ENCODE assay signal across 1 cellular context in the genomic region with DNA sequence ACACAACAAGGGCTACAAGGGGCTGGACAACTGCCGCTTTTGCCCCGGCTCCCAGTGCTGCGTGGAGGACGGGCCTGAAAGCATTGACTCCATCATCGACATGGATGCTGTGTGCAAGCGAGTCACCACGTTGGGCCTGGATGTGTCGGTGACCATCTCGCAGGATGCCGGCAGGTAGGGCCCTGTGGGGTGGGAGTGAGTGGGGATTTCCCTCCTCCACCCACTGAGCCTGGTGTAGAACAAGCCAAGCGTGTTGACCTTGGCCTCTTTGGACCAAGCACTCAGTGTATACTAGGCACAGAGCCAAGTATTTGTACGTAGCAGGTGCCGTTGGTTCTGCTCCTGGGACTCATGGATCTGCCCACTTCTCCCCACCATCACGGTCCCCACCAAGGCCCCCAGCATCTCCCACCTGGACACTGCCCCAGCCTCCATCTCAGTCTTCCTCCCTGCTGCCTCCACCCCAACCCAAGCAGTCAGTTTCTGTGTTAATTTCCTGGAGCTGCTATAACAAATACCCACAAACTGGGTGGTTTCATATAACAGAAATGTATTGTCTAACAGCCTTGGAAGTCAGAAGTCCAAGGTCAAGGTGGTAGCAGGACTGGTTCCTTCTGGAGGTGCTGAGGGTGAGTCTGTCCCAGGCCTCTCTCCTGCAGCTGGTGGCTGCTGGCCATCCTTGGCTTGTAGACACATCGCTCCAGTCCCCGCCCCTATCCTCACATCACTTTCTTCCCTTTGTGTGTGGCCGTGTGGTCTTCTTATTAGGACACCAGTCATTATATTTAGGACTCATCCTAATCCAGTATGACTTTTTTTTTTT.
A peak's percentile ranks its signal among the peaks of the same experiment; 100 is the strongest.
TF ChIP-seq lines count a peak whose summit lies in the region.

No MANE protein-coding gene starts in this region.

TF ChIP-seq in HepG2, 621 proteins besides CTCF, POLR2A, EP300 and RAD21 (continued from another document and continues in another):
- TF ChIP-seq, protein P1, sequence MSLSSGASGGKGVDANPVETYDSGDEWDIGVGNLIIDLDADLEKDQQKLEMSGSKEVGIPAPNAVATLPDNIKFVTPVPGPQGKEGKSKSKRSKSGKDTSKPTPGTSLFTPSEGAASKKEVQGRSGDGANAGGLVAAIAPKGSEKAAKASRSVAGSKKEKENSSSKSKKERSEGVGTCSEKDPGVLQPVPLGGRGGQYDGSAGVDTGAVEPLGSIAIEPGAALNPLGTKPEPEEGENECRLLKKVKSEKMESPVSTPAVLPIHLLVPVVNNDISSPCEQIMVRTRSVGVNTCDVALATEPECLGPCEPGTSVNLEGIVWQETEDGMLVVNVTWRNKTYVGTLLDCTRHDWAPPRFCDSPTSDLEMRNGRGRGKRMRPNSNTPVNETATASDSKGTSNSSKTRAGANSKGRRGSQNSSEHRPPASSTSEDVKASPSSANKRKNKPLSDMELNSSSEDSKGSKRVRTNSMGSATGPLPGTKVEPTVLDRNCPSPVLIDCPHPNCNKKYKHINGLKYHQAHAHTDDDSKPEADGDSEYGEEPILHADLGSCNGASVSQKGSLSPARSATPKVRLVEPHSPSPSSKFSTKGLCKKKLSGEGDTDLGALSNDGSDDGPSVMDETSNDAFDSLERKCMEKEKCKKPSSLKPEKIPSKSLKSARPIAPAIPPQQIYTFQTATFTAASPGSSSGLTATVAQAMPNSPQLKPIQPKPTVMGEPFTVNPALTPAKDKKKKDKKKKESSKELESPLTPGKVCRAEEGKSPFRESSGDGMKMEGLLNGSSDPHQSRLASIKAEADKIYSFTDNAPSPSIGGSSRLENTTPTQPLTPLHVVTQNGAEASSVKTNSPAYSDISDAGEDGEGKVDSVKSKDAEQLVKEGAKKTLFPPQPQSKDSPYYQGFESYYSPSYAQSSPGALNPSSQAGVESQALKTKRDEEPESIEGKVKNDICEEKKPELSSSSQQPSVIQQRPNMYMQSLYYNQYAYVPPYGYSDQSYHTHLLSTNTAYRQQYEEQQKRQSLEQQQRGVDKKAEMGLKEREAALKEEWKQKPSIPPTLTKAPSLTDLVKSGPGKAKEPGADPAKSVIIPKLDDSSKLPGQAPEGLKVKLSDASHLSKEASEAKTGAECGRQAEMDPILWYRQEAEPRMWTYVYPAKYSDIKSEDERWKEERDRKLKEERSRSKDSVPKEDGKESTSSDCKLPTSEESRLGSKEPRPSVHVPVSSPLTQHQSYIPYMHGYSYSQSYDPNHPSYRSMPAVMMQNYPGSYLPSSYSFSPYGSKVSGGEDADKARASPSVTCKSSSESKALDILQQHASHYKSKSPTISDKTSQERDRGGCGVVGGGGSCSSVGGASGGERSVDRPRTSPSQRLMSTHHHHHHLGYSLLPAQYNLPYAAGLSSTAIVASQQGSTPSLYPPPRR (CRISPR knock-in tag; IDR thresholded peaks at IDR 0.05; ENCODE audit: borderline replicate concordance) = peak; percentile 52; the same call in 1 of the 2 replicates
- TF ChIP-seq NFKB2 (CRISPR knock-in tag; IDR thresholded peaks at IDR 0.05; ENCODE audit: borderline replicate concordance) (no peak), KLF6 (CRISPR knock-in tag; IDR thresholded peaks at IDR 0.05) (no peak), RCOR2 (CRISPR knock-in tag; IDR thresholded peaks at IDR 0.05) (no peak), MBNL3 (CRISPR knock-in tag; conservative IDR thresholded peaks at IDR 0.05) (no peak), ZNF274 (CRISPR knock-in tag; IDR thresholded peaks at IDR 0.05) (no peak), BORCS8-MEF2B (CRISPR knock-in tag; IDR thresholded peaks at IDR 0.05) (peak; percentile 80; the same call in 1 of the 2 replicates), ZNF652 (CRISPR knock-in tag; IDR thresholded peaks at IDR 0.05; ENCODE audit: borderline replicate concordance, low read depth) (no peak), ZNF460 (CRISPR knock-in tag; IDR thresholded peaks at IDR 0.05; ENCODE audit: borderline replicate concordance) (no peak), RXRB (CRISPR knock-in tag; IDR thresholded peaks at IDR 0.05; ENCODE audit: borderline replicate concordance) (peak; percentile 79), ELF4 (CRISPR knock-in tag; IDR thresholded peaks at IDR 0.05; ENCODE audit: borderline replicate concordance) (no peak), HNF4A (CRISPR knock-in tag; IDR thresholded peaks at IDR 0.05) (peak; percentile 76), ZSCAN9 (CRISPR knock-in tag; IDR thresholded peaks at IDR 0.05; ENCODE audit: borderline replicate concordance) (no peak), MXI1 (IDR thresholded peaks at IDR 0.05; ENCODE audit: borderline replicate concordance, low read depth, low read length) (no peak; the same call in 2 of the 3 replicates), ZNF329 (CRISPR knock-in tag; IDR thresholded peaks at IDR 0.05; ENCODE audit: low read depth) (no peak), ZNF567 (CRISPR knock-in tag; IDR thresholded peaks at IDR 0.05; ENCODE audit: borderline replicate concordance) (0 out of 2 replicates have a peak, but pooled peaks have one; percentile 74), KLF15 (CRISPR knock-in tag; IDR thresholded peaks at IDR 0.05; ENCODE audit: borderline replicate concordance) (no peak), ZNF569 (CRISPR knock-in tag; IDR thresholded peaks at IDR 0.05; ENCODE audit: borderline replicate concordance) (no peak), ATF7 (IDR thresholded peaks at IDR 0.05) (no peak), ATF7 (CRISPR knock-in tag; IDR thresholded peaks at IDR 0.05) (0 out of 2 replicates have a peak, but pooled peaks have one; percentile 39), ZNF512 (CRISPR knock-in tag; IDR thresholded peaks at IDR 0.05) (peak; percentile 30; the same call in 1 of the 2 replicates), ZNF33B (CRISPR knock-in tag; IDR thresholded peaks at IDR 0.05) (0 out of 2 replicates have a peak, but pooled peaks have one; percentile 12), ZKSCAN8 (CRISPR knock-in tag; IDR thresholded peaks at IDR 0.05; ENCODE audit: borderline replicate concordance) (no peak), ZSCAN5A (CRISPR knock-in tag; IDR thresholded peaks at IDR 0.05; ENCODE audit: borderline replicate concordance) (no peak), KIAA2018 (CRISPR knock-in tag; IDR thresholded peaks at IDR 0.05; ENCODE audit: borderline replicate concordance) (no peak)
- TF ChIP-seq, protein P2, sequence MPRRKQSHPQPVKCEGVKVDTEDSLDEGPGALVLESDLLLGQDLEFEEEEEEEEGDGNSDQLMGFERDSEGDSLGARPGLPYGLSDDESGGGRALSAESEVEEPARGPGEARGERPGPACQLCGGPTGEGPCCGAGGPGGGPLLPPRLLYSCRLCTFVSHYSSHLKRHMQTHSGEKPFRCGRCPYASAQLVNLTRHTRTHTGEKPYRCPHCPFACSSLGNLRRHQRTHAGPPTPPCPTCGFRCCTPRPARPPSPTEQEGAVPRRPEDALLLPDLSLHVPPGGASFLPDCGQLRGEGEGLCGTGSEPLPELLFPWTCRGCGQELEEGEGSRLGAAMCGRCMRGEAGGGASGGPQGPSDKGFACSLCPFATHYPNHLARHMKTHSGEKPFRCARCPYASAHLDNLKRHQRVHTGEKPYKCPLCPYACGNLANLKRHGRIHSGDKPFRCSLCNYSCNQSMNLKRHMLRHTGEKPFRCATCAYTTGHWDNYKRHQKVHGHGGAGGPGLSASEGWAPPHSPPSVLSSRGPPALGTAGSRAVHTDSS (CRISPR knock-in tag; conservative IDR thresholded peaks at IDR 0.05) = no peak
- TF ChIP-seq, protein P3, sequence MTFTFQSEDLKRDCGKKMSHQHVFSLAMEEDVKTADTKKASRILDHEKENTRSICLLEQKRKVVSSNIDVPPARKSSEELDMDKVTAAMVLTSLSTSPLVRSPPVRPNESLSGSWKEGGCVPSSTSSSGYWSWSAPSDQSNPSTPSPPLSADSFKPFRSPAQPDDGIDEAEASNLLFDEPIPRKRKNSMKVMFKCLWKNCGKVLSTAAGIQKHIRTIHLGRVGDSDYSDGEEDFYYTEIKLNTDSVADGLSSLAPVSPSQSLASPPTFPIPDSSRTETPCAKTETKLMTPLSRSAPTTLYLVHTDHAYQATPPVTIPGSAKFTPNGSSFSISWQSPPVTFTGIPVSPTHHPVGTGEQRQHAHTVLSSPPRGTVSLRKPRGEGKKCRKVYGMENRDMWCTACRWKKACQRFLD (CRISPR knock-in tag; IDR thresholded peaks at IDR 0.05; ENCODE audit: borderline replicate concordance) = no peak
